In genomic region chr15:67066041-67067021, GRCh38 we compare ENCODE assay signal across 2 cellular contexts.
TF ChIP-seq lines count a peak whose summit lies in the region.

No MANE protein-coding gene starts in this region.

TF ChIP-seq in K562, 482 proteins besides CTCF, POLR2A, EP300 and RAD21 (continues in another document):
- TF ChIP-seq ZNF766 (CRISPR knock-in tag; conservative IDR thresholded peaks at IDR 0.05) (no peak), SMARCE1 (IDR thresholded peaks at IDR 0.05) (no peak), ZNF511 (CRISPR knock-in tag; IDR thresholded peaks at IDR 0.05) (0 out of 2 replicates have a peak, but pooled peaks have one; percentile 36), ZNF253 (CRISPR knock-in tag; conservative IDR thresholded peaks at IDR 0.05) (no peak), ZBTB17 (CRISPR knock-in tag; IDR thresholded peaks at IDR 0.05) (no peak), POLR2G (IDR thresholded peaks at IDR 0.05; ENCODE audit: low read depth, low read length) (peak; percentile 71), KLF16 (IDR thresholded peaks at IDR 0.05) (no peak), SIRT6 (IDR thresholded peaks at IDR 0.05; ENCODE audit: low read depth, low read length) (no peak), PHF21A (IDR thresholded peaks at IDR 0.05; ENCODE audit: borderline replicate concordance, low read depth) (0 out of 2 replicates have a peak, but pooled peaks have one; percentile 32), NRF1 (conservative IDR thresholded peaks at IDR 0.05 in 1 of 2, IDR thresholded peaks at IDR 0.05 in 1 of 2) (no peak), MCM3 (IDR thresholded peaks at IDR 0.05) (no peak), MAZ (CRISPR knock-in tag; conservative IDR thresholded peaks at IDR 0.05 in 1 of 2, IDR thresholded peaks at IDR 0.05 in 1 of 2) (no peak; a peak in 1 of 4 replicates), SMARCB1 (IDR thresholded peaks at IDR 0.05; ENCODE audit: insufficient read length, low read depth) (no peak), U2AF1 (optimal IDR thresholded peaks at IDR 0.05; ENCODE audit: low read depth, low read length) (no peak), SRSF9 (IDR thresholded peaks at IDR 0.05; ENCODE audit: borderline replicate concordance, low read depth, low read length) (no peak), GTF2F1 (IDR thresholded peaks at IDR 0.05; ENCODE audit: low read depth, low read length) (no peak), GABPB2 (CRISPR knock-in tag; conservative IDR thresholded peaks at IDR 0.05) (no peak), ZNF778 (CRISPR knock-in tag; IDR thresholded peaks at IDR 0.05) (no peak), ZBTB7A (IDR thresholded peaks at IDR 0.05; ENCODE audit: borderline replicate concordance, control insufficient read depth, low read depth, low read length) (peak; percentile 70; the same call in 1 of the 2 replicates), HMG20B (CRISPR knock-in tag; IDR thresholded peaks at IDR 0.05) (no peak), KDM1A (IDR thresholded peaks at IDR 0.05) (no peak), HEY1 (CRISPR knock-in tag; IDR thresholded peaks at IDR 0.05; ENCODE audit: borderline replicate concordance) (no peak), AFF1 (IDR thresholded peaks at IDR 0.05; ENCODE audit: low read depth in 1 of 2, partially characterized antibody in 2 of 2) (no peak), ZNF24 (IDR thresholded peaks at IDR 0.05) (peak; percentile 4; the same call in 1 of the 2 replicates), FOXM1 (IDR thresholded peaks at IDR 0.05; ENCODE audit: low read depth) (no peak), FOXM1 (CRISPR knock-in tag; IDR thresholded peaks at IDR 0.05; ENCODE audit: low read depth) (no peak), RBFOX2 (IDR thresholded peaks at IDR 0.05; ENCODE audit: low read depth, low read length) (peak; percentile 69), HINFP (tag; conservative IDR thresholded peaks at IDR 0.05; ENCODE audit: low read depth) (no peak)

TF ChIP-seq in HepG2, 621 proteins besides CTCF, POLR2A, EP300 and RAD21 (continues in another document):
- TF ChIP-seq GABPB1 (CRISPR knock-in tag; IDR thresholded peaks at IDR 0.05) (peak; percentile 35; the same call in 1 of the 2 replicates), AGO2 (optimal IDR thresholded peaks at IDR 0.05; ENCODE audit: low read depth, low read length) (peak; percentile 66), KDM2A (CRISPR knock-in tag; IDR thresholded peaks at IDR 0.05; ENCODE audit: borderline replicate concordance, low read depth) (peak; percentile 35; the same call in 1 of the 2 replicates), ZFP37 (CRISPR knock-in tag; IDR thresholded peaks at IDR 0.05; ENCODE audit: borderline replicate concordance) (0 out of 2 replicates have a peak, but pooled peaks have one; percentile 27), AGO1 (IDR thresholded peaks at IDR 0.05; ENCODE audit: low read depth, low read length, poor library complexity, severe bottlenecking) (peak; percentile 32), ZBTB4 (CRISPR knock-in tag; IDR thresholded peaks at IDR 0.05; ENCODE audit: borderline replicate concordance) (no peak), MXI1 (IDR thresholded peaks at IDR 0.05; ENCODE audit: borderline replicate concordance, low read depth, low read length) (0 out of 3 replicates have a peak, but pooled peaks have one; percentile 28), PATZ1 (CRISPR knock-in tag; IDR thresholded peaks at IDR 0.05) (peak; percentile 82), KDM5A (IDR thresholded peaks at IDR 0.05; ENCODE audit: borderline replicate concordance, low read length) (0 out of 2 replicates have a peak, but pooled peaks have one; percentile 31), SRSF1 (optimal IDR thresholded peaks at IDR 0.05; ENCODE audit: low read depth, low read length) (peak; percentile 64), JUNB (CRISPR knock-in tag; IDR thresholded peaks at IDR 0.05; ENCODE audit: borderline replicate concordance) (0 out of 2 replicates have a peak, but pooled peaks have one; percentile 24), ZNF501 (CRISPR knock-in tag; IDR thresholded peaks at IDR 0.05) (0 out of 2 replicates have a peak, but pooled peaks have one; percentile 19), ZFP91 (CRISPR knock-in tag; IDR thresholded peaks at IDR 0.05; ENCODE audit: borderline replicate concordance) (peak; percentile 45; the same call in 1 of the 2 replicates), ZC3H13 (CRISPR knock-in tag; IDR thresholded peaks at IDR 0.05) (peak; percentile 35; the same call in 1 of the 2 replicates), PTBP1 (IDR thresholded peaks at IDR 0.05; ENCODE audit: low read depth, low read length, poor library complexity, severe bottlenecking) (peak; percentile 45), MXD3 (CRISPR knock-in tag; IDR thresholded peaks at IDR 0.05) (0 out of 2 replicates have a peak, but pooled peaks have one; percentile 54), SAP130 (CRISPR knock-in tag; IDR thresholded peaks at IDR 0.05; ENCODE audit: low read depth) (peak; percentile 30; the same call in 1 of the 2 replicates), ZNF343 (CRISPR knock-in tag; IDR thresholded peaks at IDR 0.05) (no peak), HOXD1 (CRISPR knock-in tag; IDR thresholded peaks at IDR 0.05) (0 out of 2 replicates have a peak, but pooled peaks have one; percentile 28), TCF7 (IDR thresholded peaks at IDR 0.05; ENCODE audit: low read depth) (no peak), DMAP1 (CRISPR knock-in tag; IDR thresholded peaks at IDR 0.05) (0 out of 2 replicates have a peak, but pooled peaks have one; percentile 2), KLF16 (CRISPR knock-in tag; IDR thresholded peaks at IDR 0.05) (peak in 1 of 2 experiments; percentile 41; a peak in 1 of 4 replicates), TAF1 (CRISPR knock-in tag; IDR thresholded peaks at IDR 0.05) (peak; percentile 36; the same call in 1 of the 2 replicates), RBFOX2 (IDR thresholded peaks at IDR 0.05; ENCODE audit: low read depth, low read length) (peak; percentile 58), ZBTB10 (CRISPR knock-in tag; IDR thresholded peaks at IDR 0.05; ENCODE audit: borderline replicate concordance) (0 out of 2 replicates have a peak, but pooled peaks have one; percentile 54), HDAC2 (CRISPR knock-in tag; IDR thresholded peaks at IDR 0.05) (0 out of 2 replicates have a peak, but pooled peaks have one; percentile 32), ZMYM3 (CRISPR knock-in tag; IDR thresholded peaks at IDR 0.05) (no peak), HNF4G (IDR thresholded peaks at IDR 0.05; ENCODE audit: borderline replicate concordance, low read depth, low read length) (no peak), HNF4G (CRISPR knock-in tag; IDR thresholded peaks at IDR 0.05; ENCODE audit: borderline replicate concordance, low read depth) (no peak), ZNF589 (CRISPR knock-in tag; conservative IDR thresholded peaks at IDR 0.05) (no peak), HMG20B (CRISPR knock-in tag; conservative IDR thresholded peaks at IDR 0.05) (no peak), ZNF383 (CRISPR knock-in tag; IDR thresholded peaks at IDR 0.05; ENCODE audit: borderline replicate concordance) (no peak), ZFX (CRISPR knock-in tag; IDR thresholded peaks at IDR 0.05; ENCODE audit: low read depth) (peak; percentile 6), CCDC6 (CRISPR knock-in tag; IDR thresholded peaks at IDR 0.05) (0 out of 2 replicates have a peak, but pooled peaks have one; percentile 29), ARID2 (CRISPR knock-in tag; IDR thresholded peaks at IDR 0.05; ENCODE audit: borderline replicate concordance) (0 out of 2 replicates have a peak, but pooled peaks have one; percentile 35), ZNF776 (CRISPR knock-in tag; IDR thresholded peaks at IDR 0.05) (no peak), ZNF24 (IDR thresholded peaks at IDR 0.05) (no peak), HDAC1 (CRISPR knock-in tag; IDR thresholded peaks at IDR 0.05) (0 out of 2 replicates have a peak, but pooled peaks have one; percentile 7), ISL2 (CRISPR knock-in tag; IDR thresholded peaks at IDR 0.05) (0 out of 2 replicates have a peak, but pooled peaks have one; percentile 8)
